ENCODE assay signal across 10 cellular contexts in the genomic region with DNA sequence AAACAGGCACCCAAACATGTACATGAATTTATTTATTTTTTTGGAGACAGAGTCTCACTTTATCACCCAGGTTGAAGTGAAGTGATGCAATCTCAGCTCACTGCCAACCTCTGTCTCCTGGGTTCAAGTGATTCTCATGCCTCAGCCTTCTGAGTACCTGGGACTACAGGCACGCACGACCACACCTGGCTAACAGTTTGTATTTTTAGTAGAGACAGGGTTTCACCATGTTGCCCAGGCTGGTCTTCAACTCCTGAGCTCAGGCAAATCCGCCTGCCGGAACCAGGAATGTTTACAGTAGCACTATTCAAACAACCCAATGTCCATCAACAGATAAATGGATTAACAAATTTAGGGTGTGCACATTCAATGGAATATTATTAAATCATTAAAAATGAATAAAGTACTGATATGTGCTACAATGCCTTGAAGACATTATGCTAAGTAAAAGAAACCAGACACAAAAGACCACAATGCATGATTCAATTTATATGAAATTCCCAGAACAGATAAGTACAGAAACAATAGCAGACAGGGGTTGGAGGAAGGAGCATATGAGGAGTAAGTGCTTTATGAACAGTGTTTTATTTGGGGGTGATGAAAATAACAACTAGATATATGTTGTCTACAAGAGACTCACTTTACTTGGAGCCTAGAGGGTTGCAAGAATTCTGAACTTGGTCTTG. TPM values are rescaled to one million over a fixed set of nuclear protein-coding genes. Genes with fewer than 3 reads are reported as not detected.
A peak's percentile ranks its signal among the peaks of the same experiment; 100 is the strongest.
DNase-seq lines count a peak whose midpoint lies in the region; ATAC-seq, FAIRE-seq and TF ChIP-seq lines count a peak whose summit lies in the region.
"Had no signal": no experiment of that assay in that cellular context is flagged by ENCODE, and none has a peak within 500 bp of the region (broad histone marks: within the 10 kb centered on the region; RNA-seq: fewer than 3 reads in every experiment).

No MANE protein-coding gene starts in this region.

- H3K4me1 ChIP-seq in small intestine (ENCODE audit: control insufficient read depth in 2 of 2, insufficient read depth in 1 of 2, low read depth in 1 of 2, low read length in 1 of 2) = peaks cover 2 to 3% of the 10 kb centered on the region in 2 donors

- H3K4me3 Mint-ChIP-seq in T-helper 2 cell treated with Interferon-gamma antibody and Interleukin-4, amounts not matched to agents 5 μg/mL and 100 μg/mL, for 36 hours = peak overlapping the region; percentile 98

- peaks cover 3% of the 10 kb centered on the region for H3K27me3 Mint-ChIP-seq in T-helper 2 cell treated with Interferon-gamma antibody and Interleukin-4, amounts not matched to agents 5 μg/mL and 100 μg/mL, for 36 hours (ENCODE audit: low read depth)

- no peak for TF ChIP-seq CTCF in fibroblast of mammary gland (conservative IDR thresholded peaks at IDR 0.05; ENCODE audit: control insufficient read depth, insufficient read depth, low read depth, low read length)

- H3K4me3 ChIP-seq in SK-N-MC (peak overlapping the region; percentile 87), fibroblast of mammary gland (ENCODE audit: control insufficient read depth, low read depth, low read length) (peak overlapping the region; percentile 94), small intestine (ENCODE audit: low read depth in 1 of 2, low read length in 2 of 2) (peak overlapping the region in 1 of 2 donors; percentile 85)

- peaks cover 20% of the 10 kb centered on the region for H3K36me3 ChIP-seq in SK-N-MC (ENCODE audit: insufficient read depth, low read length)
- H3K36me3 ChIP-seq in small intestine (ENCODE audit: control insufficient read depth in 2 of 2, insufficient read depth in 2 of 2, low read length in 2 of 2) = peaks cover 0 to 3% of the 10 kb centered on the region in 2 donors

- FAIRE-seq in small intestine (lab: Jason Lieb, UNC) = no peak
- FAIRE-seq: TTC549 had no signal

- no peaks in the 10 kb centered on the region for H3K27me3 ChIP-seq in small intestine (ENCODE audit: control insufficient read depth in 2 of 2, insufficient read depth in 2 of 2, low read length in 2 of 2)

- ATAC-seq in HG02642 (IDR thresholded peaks at IDR 0.05; ENCODE audit: poor library complexity, unreplicated experiment) (no peak), HG02885 (IDR thresholded peaks at IDR 0.05; ENCODE audit: poor library complexity, unreplicated experiment) (no peak), HG03442 (IDR thresholded peaks at IDR 0.05; ENCODE audit: unreplicated experiment) (no peak)

- H3K27ac Mint-ChIP-seq in T-helper 2 cell treated with Interferon-gamma antibody and Interleukin-4, amounts not matched to agents 5 μg/mL and 100 μg/mL, for 36 hours = peak overlapping the region; percentile 96

- peaks cover 31% of the 10 kb centered on the region for H3K4me1 Mint-ChIP-seq in T-helper 2 cell treated with Interferon-gamma antibody and Interleukin-4, amounts not matched to agents 5 μg/mL and 100 μg/mL, for 36 hours (ENCODE audit: low read depth)

- peak overlapping the region; percentile 91 for H3K9ac ChIP-seq in SK-N-MC (ENCODE audit: insufficient read length)

- peak overlapping the region; percentile 26; the same call in 1 of the 2 replicates for H3K27ac ChIP-seq in SK-N-MC
- H3K27ac ChIP-seq in small intestine (ENCODE audit: low read depth in 1 of 2, low read length in 1 of 2) = no peak overlapping the region

- DNase-seq in T-helper 2 cell treated with Interferon-gamma antibody and Interleukin-4, amounts not matched to agents 5 μg/mL and 100 μg/mL, for 36 hours (ENCODE audit: low spot score) = no peak
- DNase-seq in T-helper 2 cell (no peak), SK-N-MC (ENCODE audit: low read depth, low spot score) (no peak), fibroblast of mammary gland (ENCODE audit: low read depth) (no peak), small intestine (peak; percentile 21)
- DNase-seq: hippocampal formation had no signal

- H3K9me3 ChIP-seq in SK-N-MC (ENCODE audit: low read depth, low read length) (no peaks in the 10 kb centered on the region), small intestine (ENCODE audit: control insufficient read depth, low read depth) (no peaks in the 10 kb centered on the region)

- WGBS in small intestine, 3 donors = 28 to 63% (median 47%) methylated on average over 4 of the region's 4 CpGs

- H3K9me3 Mint-ChIP-seq in T-helper 2 cell treated with Interferon-gamma antibody and Interleukin-4, amounts not matched to agents 5 μg/mL and 100 μg/mL, for 36 hours = peaks cover 14% of the 10 kb centered on the region

- H3K36me3 Mint-ChIP-seq in T-helper 2 cell treated with Interferon-gamma antibody and Interleukin-4, amounts not matched to agents 5 μg/mL and 100 μg/mL, for 36 hours (ENCODE audit: low read depth) = peaks cover 36% of the 10 kb centered on the region

RNA-seq across cellular contexts. Expression of gene LEO1, which starts 1.3 kb away (rescaled TPM):
- 10 to 100 TPM; 14.3 to 21.7 (median 19.9) TPM for polyA plus RNA-seq in small intestine

RNA-seq across cellular contexts. Expression of gene MAPK6, which starts 48.7 kb away (rescaled TPM):
- 10 to 100 TPM; 15.5 to 28.6 (median 26.6) TPM for polyA plus RNA-seq in small intestine
